23 cellular contexts compared by ENCODE assay signal in genomic region chr20:22916121-22916842, GRCh38.
"Had no signal": no experiment of that assay in that cellular context is flagged by ENCODE, and none has a peak within 500 bp of the region (broad histone marks: within the 10 kb centered on the region; RNA-seq: fewer than 3 reads in every experiment).

No MANE protein-coding gene starts in this region.

- ATAC-seq: left cardiac atrium; naive thymus-derived CD8-positive, alpha-beta T cell had no signal

- H3K27ac ChIP-seq: adrenal gland, ascending aorta, coronary artery, dorsolateral prefrontal cortex, right atrium auricular region, tibial nerve, VCaP had no signal

- FAIRE-seq: keratinocyte had no signal

- H3K36me3 ChIP-seq: adrenal gland, ascending aorta, right atrium auricular region, tibial nerve had no signal

- H3K9me3 ChIP-seq: adrenal gland, ascending aorta, right atrium auricular region, tibial nerve had no signal

- H3K4me3 ChIP-seq: adrenal gland, ascending aorta, coronary artery, dorsolateral prefrontal cortex, right atrium auricular region, tibial nerve had no signal

- H3K4me1 ChIP-seq: ascending aorta, tibial nerve had no signal

- H3K27me3 ChIP-seq: ascending aorta, right atrium auricular region, tibial nerve had no signal

- DNase-seq: activated CD4-positive, alpha-beta T cell treated with anti-CD3 and anti-CD28 coated beads for 4 hours; activated CD4-positive, alpha-beta T cell treated with anti-CD3 and anti-CD28 coated beads, Interleukin-2, amount 50 U/mL, for 4 hours; activated effector memory CD4-positive, alpha-beta T cell treated with Interleukin-2 at 50 U/mL for 16 hours; activated naive CD4-positive, alpha-beta T cell treated with Interleukin-2 at 50 U/mL for 16 hours; activated T-cell treated with anti-CD3 and anti-CD28 coated beads for 4 hours; adrenal gland; dorsolateral prefrontal cortex; effector memory CD4-positive, alpha-beta T cell; foreskin fibroblast; head of caudate nucleus; hippocampal formation; left cardiac atrium; naive thymus-derived CD8-positive, alpha-beta T cell; occipital lobe; stimulated activated CD4-positive, alpha-beta T cell treated with anti-CD3 and anti-CD28 coated beads, Interleukin-15, amount 100 ng/mL, for 24 hours; stimulated activated CD4-positive, alpha-beta T cell treated with anti-CD3 and anti-CD28 coated beads, Interleukin-2, amount 100 ng/mL, for 24 hours; stimulated activated naive CD4-positive, alpha-beta T cell had no signal
